13 cellular contexts compared by ENCODE assay signal in the genomic region with DNA sequence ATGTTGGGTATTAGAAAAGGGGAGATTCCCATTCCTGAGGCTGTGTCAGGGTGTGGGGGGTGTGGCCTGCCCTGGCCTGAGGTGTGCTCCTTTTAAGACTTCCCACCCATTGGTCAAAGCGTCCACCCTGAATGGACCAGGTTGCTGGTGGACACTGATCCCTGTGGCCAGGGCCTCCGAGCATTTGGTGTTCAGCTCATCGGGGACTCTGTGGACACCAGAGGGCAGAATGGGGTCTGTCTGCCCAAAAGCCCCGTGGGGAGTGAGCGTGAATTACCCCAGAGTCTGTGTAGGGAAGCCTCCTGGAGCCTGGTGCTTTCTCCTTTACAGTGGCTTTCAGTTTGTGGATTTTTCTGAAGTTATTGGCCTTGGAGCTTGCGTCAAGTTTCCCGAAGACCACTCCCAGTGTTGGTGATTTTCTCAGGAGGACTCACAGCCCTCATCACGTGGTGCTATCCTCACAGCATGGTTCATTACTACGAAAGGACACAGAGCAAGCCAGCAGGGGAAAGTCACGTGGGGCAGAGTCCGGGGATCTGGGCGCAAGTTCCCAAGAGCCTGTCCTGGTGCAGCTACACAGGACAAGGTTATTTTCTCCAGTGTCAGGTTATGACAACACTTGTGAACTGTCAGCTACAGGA.
"Had no signal": no experiment of that assay in that cellular context is flagged by ENCODE, and none has a peak within 500 bp of the region (broad histone marks: within the 10 kb centered on the region; RNA-seq: fewer than 3 reads in every experiment).

No MANE protein-coding gene starts in this region.

- H3K27ac ChIP-seq: brain microvascular endothelial cell, esophagus squamous epithelium, foreskin keratinocyte, suprapubic skin had no signal

- H3K36me3 ChIP-seq: brain microvascular endothelial cell, esophagus squamous epithelium, suprapubic skin had no signal

- ATAC-seq: activated naive CD4-positive, alpha-beta T cell treated with anti-CD3 and anti-CD28 coated beads, Interleukin-2, amount 50 U/mL, for 72 hours; activated T-cell treated with anti-CD3 and anti-CD28 coated beads, Interleukin-2, amount 50 U/mL, for 4 hours; foreskin keratinocyte; natural killer cell treated with Interleukin-12 subunit alpha and Interleukin-12 subunit beta and Interleukin-15 and Interleukin-18, amount 100 ng/mL, for 72 hours; stimulated activated naive CD8-positive, alpha-beta T cell treated with anti-CD3 and anti-CD28 coated beads, Interleukin-15, Interleukin-2, amounts not matched to agents 100 U/mL and 50 U/mL, for 24 hours had no signal

- H3K27me3 ChIP-seq: brain microvascular endothelial cell, esophagus squamous epithelium, foreskin keratinocyte, suprapubic skin had no signal

- H3K9me3 ChIP-seq: esophagus squamous epithelium, suprapubic skin had no signal

- DNase-seq: activated CD4-positive, alpha-beta memory T cell treated with anti-CD3 and anti-CD28 coated beads for 36 hours; activated effector memory CD4-positive, alpha-beta T cell treated with anti-CD3 and anti-CD28 coated beads, Interleukin-2, amount 50 U/mL, for 16 hours; activated T-cell treated with anti-CD3 and anti-CD28 coated beads, Interleukin-2, amount 50 U/mL, for 4 hours; amniotic stem cell; brain microvascular endothelial cell; esophagus squamous epithelium; foreskin keratinocyte; stimulated activated CD4-positive, alpha-beta T cell treated with anti-CD3 and anti-CD28 coated beads, Interleukin-4, amount 100 ng/mL, for 1 hour; stimulated activated CD8-positive, alpha-beta memory T cell treated with anti-CD3 and anti-CD28 coated beads, Interleukin-4, amount 100 ng/mL, for 48 hours; stimulated activated naive CD8-positive, alpha-beta T cell treated with anti-CD3 and anti-CD28 coated beads, Interleukin-15, Interleukin-2, amounts not matched to agents 100 U/mL and 50 U/mL, for 24 hours had no signal

- H3K4me3 ChIP-seq: esophagus squamous epithelium, suprapubic skin had no signal
